ENCODE assay signal across 26 cellular contexts in genomic region chr22:36171941-36172340, GRCh38. TPM values are rescaled to one million over a fixed set of nuclear protein-coding genes. Genes with fewer than 3 reads are reported as not detected.
"Had no signal": no experiment of that assay in that cellular context is flagged by ENCODE, and none has a peak within 500 bp of the region (broad histone marks: within the 10 kb centered on the region; RNA-seq: fewer than 3 reads in every experiment).

No MANE protein-coding gene starts in this region.

- H3K27ac ChIP-seq: SK-N-MC had no signal

- H3K27me3 Mint-ChIP-seq: activated CD8-positive, alpha-beta T cell treated with anti-CD3 and anti-CD28 coated beads for 36 hours; activated naive CD4-positive, alpha-beta T cell treated with anti-CD3 and anti-CD28 coated beads, Interleukin-2, amount 50 U/mL, for 24 hours; activated T-cell treated with anti-CD3 and anti-CD28 coated beads, Interleukin-2, amount 50 U/mL, for 24 hours; central memory CD8-positive, alpha-beta T cell; T-cell had no signal

- H3K36me3 Mint-ChIP-seq: activated naive CD4-positive, alpha-beta T cell treated with anti-CD3 and anti-CD28 coated beads, Interleukin-2, amount 50 U/mL, for 24 hours; T-cell had no signal

- H3K4me3 ChIP-seq: SK-N-MC had no signal

- ATAC-seq: activated CD8-positive, alpha-beta T cell treated with anti-CD3 and anti-CD28 coated beads for 36 hours; Panc1; Right ventricle myocardium inferior; T-cell had no signal

- H3K27ac Mint-ChIP-seq: activated CD8-positive, alpha-beta T cell treated with anti-CD3 and anti-CD28 coated beads for 36 hours; activated naive CD4-positive, alpha-beta T cell treated with anti-CD3 and anti-CD28 coated beads, Interleukin-2, amount 50 U/mL, for 24 hours; activated T-cell treated with anti-CD3 and anti-CD28 coated beads, Interleukin-2, amount 50 U/mL, for 24 hours; activated T-helper 1 cell treated with anti-CD3 and anti-CD28 coated beads, Interleukin-12 subunit alpha, Interleukin-12 subunit beta, Interleukin-2, Interleukin-4 antibody, amounts not matched to agents 30 ng/mL and 10 ng/mL and 1 ng/mL, durations not matched to agents 14 hours and 24 hours and 36 hours; T-cell had no signal

- H3K4me3 Mint-ChIP-seq: activated CD8-positive, alpha-beta T cell treated with anti-CD3 and anti-CD28 coated beads for 36 hours; activated naive CD4-positive, alpha-beta T cell treated with anti-CD3 and anti-CD28 coated beads, Interleukin-2, amount 50 U/mL, for 24 hours; activated T-cell treated with anti-CD3 and anti-CD28 coated beads, Interleukin-2, amount 50 U/mL, for 24 hours; activated T-helper 1 cell treated with anti-CD3 and anti-CD28 coated beads, Interleukin-12 subunit alpha, Interleukin-12 subunit beta, Interleukin-2, Interleukin-4 antibody, amounts not matched to agents 30 ng/mL and 10 ng/mL and 1 ng/mL, durations not matched to agents 14 hours and 24 hours and 36 hours; central memory CD8-positive, alpha-beta T cell; T-cell had no signal

- DNase-seq: activated CD4-positive, CD25-positive, alpha-beta regulatory T cell; activated CD8-positive, alpha-beta T cell treated with anti-CD3 and anti-CD28 coated beads for 36 hours; activated effector memory CD4-positive, alpha-beta T cell treated with Interleukin-2 at 50 U/mL for 16 hours; activated naive CD4-positive, alpha-beta T cell; activated T-cell treated with anti-CD3 and anti-CD28 coated beads, Interleukin-2, amount 50 U/mL, for 24 hours; aorta; NCI-H1092 treated with DMSO at 0.1 percent for 48 hours; NCI-H1417 treated with DMSO at 0.1 percent for 48 hours; NCI-H187; NCI-H2081; NCI-H510A treated with DMSO at 0.1 percent for 48 hours; NCI-H69; NK-92 treated with Interleukin-12 subunit alpha and Interleukin-12 subunit beta, amount 100 ng/mL, for 24 hours; OCI-M1; RPMI8226; T-cell; T-helper 2 cell; T1000 had no signal

- H3K9me3 Mint-ChIP-seq: activated naive CD4-positive, alpha-beta T cell treated with anti-CD3 and anti-CD28 coated beads, Interleukin-2, amount 50 U/mL, for 24 hours; central memory CD8-positive, alpha-beta T cell had no signal

RNA-seq across cellular contexts. Expression of gene APOL3, which starts 11.4 kb away (rescaled TPM):
- total RNA-seq: bronchial epithelial cell had no signal

RNA-seq across cellular contexts. Expression of gene APOL4, which starts 29.7 kb away (rescaled TPM):
- total RNA-seq: MCF 10A had no signal
